In genomic region chr14:69315302-69315701, GRCh38 we compare ENCODE assay signal across 15 cellular contexts. TPM values are rescaled to one million over a fixed set of nuclear protein-coding genes. Genes with fewer than 3 reads are reported as not detected.
DNase-seq lines count a peak whose midpoint lies in the region; ATAC-seq and TF ChIP-seq lines count a peak whose summit lies in the region.
"Had no signal": no experiment of that assay in that cellular context is flagged by ENCODE, and none has a peak within 500 bp of the region (broad histone marks: within the 10 kb centered on the region; RNA-seq: fewer than 3 reads in every experiment).

No MANE protein-coding gene starts in this region.

- BruUV-seq in MCF 10A (replicated peaks; lab: Mats Ljungman, UMichigan), result no TSS peak

- H3K27me3 ChIP-seq in breast epithelium (no peaks in the 10 kb centered on the region), uterus (no peaks in the 10 kb centered on the region)
- H3K27me3 ChIP-seq: Peyer's patch had no signal

- DNase-seq in MCF 10A (ENCODE audit: unreplicated experiment), result peak; percentile 57
- no peak for DNase-seq in breast epithelium (ENCODE audit: low spot score in 2 of 2)
- peak; percentile 1 for DNase-seq in WTC11 (ENCODE audit: low spot score)
- DNase-seq in left kidney (ENCODE audit: low read depth, low spot score), result peak; percentile 21
- peak; percentile 17 to 49 for DNase-seq in uterus
- no peak for DNase-seq in NCI-H2107 (lab: John Stamatoyannopoulos, UW)
- no peak for DNase-seq in dermis blood vessel endothelial cell
- DNase-seq: MM.1S, NCI-H2029 treated with DMSO at 0.1 percent for 48 hours, occipital lobe, substantia nigra, T-helper 17 cell had no signal

- H3K36me3 ChIP-seq in breast epithelium (no peaks in the 10 kb centered on the region), uterus (no peaks in the 10 kb centered on the region)
- H3K36me3 ChIP-seq: Peyer's patch had no signal

- TF ChIP-seq CTCF in MCF 10A (IDR thresholded peaks at IDR 0.05; ENCODE audit: unreplicated experiment) (no peak), breast epithelium (IDR thresholded peaks at IDR 0.05) (no peak), WTC11 (IDR thresholded peaks at IDR 0.05) (no peak), uterus (IDR thresholded peaks at IDR 0.05) (no peak)

- H3K9me3 ChIP-seq in breast epithelium (no peaks in the 10 kb centered on the region), uterus (no peaks in the 10 kb centered on the region)
- H3K9me3 ChIP-seq: Peyer's patch had no signal

- TF ChIP-seq POLR2A in breast epithelium (IDR thresholded peaks at IDR 0.05) (no peak), uterus (IDR thresholded peaks at IDR 0.05) (no peak)

- H3K4me1 ChIP-seq in breast epithelium, result no peaks in the 10 kb centered on the region
- H3K4me1 ChIP-seq in uterus, result peaks cover 0 to 4% of the 10 kb centered on the region in 2 donors
- H3K4me1 ChIP-seq: Peyer's patch had no signal

- no peak overlapping the region for H3K4me3 ChIP-seq in breast epithelium
- H3K4me3 ChIP-seq in uterus, result no peak overlapping the region
- H3K4me3 ChIP-seq: Peyer's patch had no signal

- intact Hi-C loops in MCF 10A (cut with micrococcal nuclease), result no loop called here
- intact Hi-C loops in breast epithelium (cut with DNase I; ENCODE audit: low total_unique reads), result loop anchor here (5.0 kb wide), 1 partner anchor 52 kb away; no protein-coding TSS in a partner anchor
- intact Hi-C loops in uterus (cut with DNase I; ENCODE audit: low total_unique reads), result no loop called here

- H3K9me3 Mint-ChIP-seq in MCF 10A (ENCODE audit: unreplicated experiment) (no peaks in the 10 kb centered on the region), WTC11 (peaks cover 8% of the 10 kb centered on the region)
- H3K9me3 Mint-ChIP-seq: memory B cell had no signal

- H3K4me1 Mint-ChIP-seq in MCF 10A (ENCODE audit: insufficient read depth, unreplicated experiment) (peaks cover 7% of the 10 kb centered on the region), WTC11 (peaks cover 8% of the 10 kb centered on the region)
- H3K4me1 Mint-ChIP-seq: T-helper 17 cell had no signal

- no peak for ATAC-seq in WTC11
- ATAC-seq in HG03460 (IDR thresholded peaks at IDR 0.05; ENCODE audit: unreplicated experiment), result no peak
- ATAC-seq: T-helper 17 cell had no signal

- H3K27ac Mint-ChIP-seq in MCF 10A (ENCODE audit: low read depth, unreplicated experiment) (no peak overlapping the region), WTC11 (no peak overlapping the region)
- H3K27ac Mint-ChIP-seq: memory B cell, T-helper 17 cell had no signal

- H3K4me3 Mint-ChIP-seq in MCF 10A (ENCODE audit: unreplicated experiment) (no peak overlapping the region), WTC11 (no peak overlapping the region)
- H3K4me3 Mint-ChIP-seq: memory B cell, T-helper 17 cell had no signal

- H3K36me3 Mint-ChIP-seq in MCF 10A (ENCODE audit: insufficient read depth, unreplicated experiment) (no peaks in the 10 kb centered on the region), WTC11 (no peaks in the 10 kb centered on the region)
- H3K36me3 Mint-ChIP-seq: memory B cell had no signal

- H3K27ac ChIP-seq in breast epithelium, result peak overlapping the region in 1 of 2 donors; percentile 68
- H3K27ac ChIP-seq in uterus, result peak overlapping the region; percentile 23 to 81
- H3K27ac ChIP-seq: Peyer's patch had no signal

- CTCF ChIA-PET in MCF 10A (lab: Yijun Ruan, JAX) (interaction anchor here (0.9 kb wide), 1 partner anchor 73 kb away, joined by 3 read pairs; no protein-coding TSS in a partner anchor), WTC11 (lab: Charles Lee) (no interaction called here)

- H3K27me3 Mint-ChIP-seq in MCF 10A (ENCODE audit: insufficient read depth, unreplicated experiment) (peaks cover 18% of the 10 kb centered on the region), WTC11 (ENCODE audit: low read depth) (no peaks in the 10 kb centered on the region)

- POLR2A ChIA-PET in MCF 10A (lab: Yijun Ruan, JAX) (no interaction called here), WTC11 (lab: Charles Lee) (no interaction called here)

TF ChIP-seq in WTC11, 78 proteins besides CTCF, POLR2A, EP300 and RAD21:
- no peak for TF ChIP-seq E2F5 (CRISPR knock-in tag; IDR thresholded peaks at IDR 0.05)
- no peak for TF ChIP-seq ATF2 (CRISPR knock-in tag; IDR thresholded peaks at IDR 0.05; ENCODE audit: borderline replicate concordance, low read depth)
- TF ChIP-seq ZNF121 (CRISPR knock-in tag; IDR thresholded peaks at IDR 0.05), result no peak

RNA-seq across cellular contexts. Expression of gene GALNT16, which starts 55.3 kb away (rescaled TPM):
- not detected in 2 replicates for total RNA-seq in MCF 10A (2022)
- total RNA-seq in breast epithelium, result 10 to 100 TPM in 1 of 3 donors, 1 to 10 TPM in 2; 6.3 to 20.6 (median 8.8) TPM
- total RNA-seq in WTC11 (2021), result 3.0 to 4.5 TPM (median 3.8 TPM) in 3 replicates
- total RNA-seq in uterus, result 10 to 100 TPM in 3 of 4 donors, 1 to 10 TPM in 1; 2.1 to 35.9 (median 11.5) TPM
- total RNA-seq in dermis blood vessel endothelial cell, result 0.17 and 0.19 TPM in 2 replicates

Comparison
In these comparisons a context has a peak if more than half of its experiments do, and no peak if none do; other contexts are left out.
1. DNase-seq: peak in MCF 10A (single experiment), WTC11 (single experiment), left kidney (single experiment) and uterus (2 of 2); none in breast epithelium (0 of 2), NCI-H2107 (single experiment) and dermis blood vessel endothelial cell (single experiment).